Comparison of ENCODE assay signal across 8 cellular contexts in genomic region chrX:65668362-65669310, GRCh38. TPM values are rescaled to one million over a fixed set of nuclear protein-coding genes. Genes with fewer than 3 reads are reported as not detected.
DNase-seq lines count a peak whose midpoint lies in the region; ATAC-seq, FAIRE-seq and TF ChIP-seq lines count a peak whose summit lies in the region.

No MANE protein-coding gene starts in this region.

- peaks cover 13% of the 10 kb centered on the region for H3K36me3 Mint-ChIP-seq in activated naive CD8-positive, alpha-beta T cell

- peak overlapping the region; percentile 76 for H4K91ac ChIP-seq in trophoblast cell (ENCODE audit: low read depth, low read length)

- peak overlapping the region; percentile 48 for H2AFZ ChIP-seq in trophoblast cell (ENCODE audit: insufficient read depth, low read length, poor library complexity)

- H3K9me3 Mint-ChIP-seq in activated naive CD8-positive, alpha-beta T cell (ENCODE audit: low read depth) = no peaks in the 10 kb centered on the region

- in situ Hi-C loops in SK-MEL-5 (cut with HindIII; ENCODE audit: low pct_unique_long_range_greater_than_20kb, low sequenced_read_pairs) = no loop called here

- peaks cover 10% of the 10 kb centered on the region for H3K79me1 ChIP-seq in trophoblast cell (ENCODE audit: low read length)

- no peak overlapping the region for H2BK12ac ChIP-seq in trophoblast cell (ENCODE audit: low read length)

- WGBS in trophoblast cell (ENCODE audit: extremely low coverage, insufficient coverage, insufficient read length) = no CpG with 5 or more reads among the region's 13 CpGs

- peak overlapping the region; percentile 27 for H2BK5ac ChIP-seq in trophoblast cell (ENCODE audit: low read depth, low read length, poor library complexity)

- no peaks in the 10 kb centered on the region for H3K36me3 ChIP-seq in trophoblast cell (ENCODE audit: control insufficient read depth in 1 of 2, insufficient read depth in 2 of 2, low read length in 2 of 2)

- H4K12ac ChIP-seq in trophoblast cell (ENCODE audit: low read depth, low read length) = peak overlapping the region; percentile 59

- peak overlapping the region; percentile 53 for H4K8ac ChIP-seq in trophoblast cell (ENCODE audit: low read depth, low read length)

- no peaks in the 10 kb centered on the region for H3K27me3 Mint-ChIP-seq in activated naive CD8-positive, alpha-beta T cell

- H3K14ac ChIP-seq in trophoblast cell (ENCODE audit: low read length) = peak overlapping the region; percentile 92

- peaks cover 0 to 5% of the 10 kb centered on the region in 2 experiments for H3K4me1 ChIP-seq in trophoblast cell (ENCODE audit: control insufficient read depth in 1 of 2, insufficient read depth in 2 of 2, low read length in 2 of 2)

- peak overlapping the region; percentile 85 for H3K9ac ChIP-seq in trophoblast cell (ENCODE audit: low read length)

- ATAC-seq in HG03432 (IDR thresholded peaks at IDR 0.05; ENCODE audit: unreplicated experiment) = peak; percentile 48
- peak; percentile 81 for ATAC-seq in Right ventricle myocardium inferior

- peak overlapping the region; percentile 53 for H2BK120ac ChIP-seq in trophoblast cell (ENCODE audit: insufficient read depth, low read length, poor library complexity)

- peak overlapping the region; percentile 68 for H3K18ac ChIP-seq in trophoblast cell (ENCODE audit: low read length)

- DNase-seq in GM12891 (ENCODE audit: insufficient read length, low spot score) (no peak), SK-MEL-5 (ENCODE audit: low read depth, low spot score) (peak; percentile 53), Right ventricle myocardium inferior (ENCODE audit: missing footprints) (peak; percentile 68), trophoblast cell (no peak), NCI-H526 treated with DMSO at 0.1 percent for 48 hours (lab: John Stamatoyannopoulos, UW) (no peak), NCI-H2107 treated with DMSO at 0.1 percent for 48 hours (lab: John Stamatoyannopoulos, UW; ENCODE audit: unreplicated experiment) (no peak)

- H3K4me1 Mint-ChIP-seq in activated naive CD8-positive, alpha-beta T cell (ENCODE audit: low read depth) = peaks cover 38% of the 10 kb centered on the region

- H3K27ac Mint-ChIP-seq in activated naive CD8-positive, alpha-beta T cell = peak overlapping the region; percentile 99

- peak overlapping the region; percentile 96 for H3K4me3 Mint-ChIP-seq in activated naive CD8-positive, alpha-beta T cell

- peak overlapping the region; percentile 92 for H3K4ac ChIP-seq in trophoblast cell (ENCODE audit: low read depth, low read length)

- peak; percentile 85 for FAIRE-seq in GM12891 (lab: Jason Lieb, UNC)

- H3K79me2 ChIP-seq in trophoblast cell (ENCODE audit: control insufficient read depth, insufficient read depth, low read length, poor library complexity) = peaks cover 7% of the 10 kb centered on the region

- peak overlapping the region; percentile 92 for H3K4me3 ChIP-seq in trophoblast cell (ENCODE audit: low read depth, low read length)

- no peaks in the 10 kb centered on the region for H3K27me3 ChIP-seq in trophoblast cell (ENCODE audit: insufficient read depth, low read length)

- intact Hi-C loops in Right ventricle myocardium inferior (cut with DNase I) = loop anchor here (5.0 kb wide), 2 partner anchors 39 to 71 kb away; no protein-coding TSS in a partner anchor

- H3K23ac ChIP-seq in trophoblast cell (ENCODE audit: low read length) = no peak overlapping the region

- H3K4me2 ChIP-seq in trophoblast cell (ENCODE audit: low read length) = peak overlapping the region; percentile 88

- TF ChIP-seq POLR2A in GM12891 (IDR thresholded peaks at IDR 0.05; ENCODE audit: low read depth, low read length) = peak; percentile 33; the same call in 1 of the 2 replicates

- no peaks in the 10 kb centered on the region for H3K9me3 ChIP-seq in trophoblast cell (ENCODE audit: insufficient read depth, low read depth, low read length)

- H2AK5ac ChIP-seq in trophoblast cell (ENCODE audit: low read length) = no peak overlapping the region

- peak overlapping the region; percentile 52 for H3K27ac ChIP-seq in trophoblast cell (ENCODE audit: low read depth, low read length)

TF ChIP-seq in GM12891, 5 proteins besides CTCF, POLR2A, EP300 and RAD21:
- TF ChIP-seq TAF1 (IDR thresholded peaks at IDR 0.05; ENCODE audit: low read depth, low read length) (no peak), POLR2AphosphoS5 (IDR thresholded peaks at IDR 0.05; ENCODE audit: low read depth, low read length) (no peak), SPI1 (IDR thresholded peaks at IDR 0.05; ENCODE audit: low read depth, low read length) (no peak), PAX5 (IDR thresholded peaks at IDR 0.05; ENCODE audit: insufficient read depth, low read length, severe bottlenecking) (no peak)

RNA-seq across cellular contexts. Expression of gene MSN, which starts 1.2 kb away (rescaled TPM):
- 196 TPM for polyA plus RNA-seq in GM12891 (2012; ENCODE audit: low read depth, missing spikeins)
- 126 and 138 TPM in 2 replicates for total RNA-seq in SK-MEL-5 (2014; rRNA removed; shearing (Covaris generic))
- polyA plus RNA-seq in SK-MEL-5 (2015; cell fraction: cytosol; rRNA removed) = 156 and 184 TPM in 2 replicates
- polyA plus RNA-seq in SK-MEL-5 (2015; cell fraction: nucleus; rRNA removed) = 54.0 and 63.2 TPM in 2 replicates
- 131 TPM for total RNA-seq in Right ventricle myocardium inferior
- 117 and 123 TPM in 2 replicates for polyA plus RNA-seq in trophoblast cell (2013)

Comparison
In these comparisons a context has a peak if more than half of its experiments do, and no peak if none do; other contexts are left out.
1. DNase-seq: peak in SK-MEL-5 (single experiment) and Right ventricle myocardium inferior (single experiment); none in GM12891 (single experiment), trophoblast cell (0 of 2), NCI-H526 treated with DMSO at 0.1 percent for 48 hours (single experiment) and NCI-H2107 treated with DMSO at 0.1 percent for 48 hours (single experiment).